ENCODE assay signal across 7 cellular contexts in the genomic region with DNA sequence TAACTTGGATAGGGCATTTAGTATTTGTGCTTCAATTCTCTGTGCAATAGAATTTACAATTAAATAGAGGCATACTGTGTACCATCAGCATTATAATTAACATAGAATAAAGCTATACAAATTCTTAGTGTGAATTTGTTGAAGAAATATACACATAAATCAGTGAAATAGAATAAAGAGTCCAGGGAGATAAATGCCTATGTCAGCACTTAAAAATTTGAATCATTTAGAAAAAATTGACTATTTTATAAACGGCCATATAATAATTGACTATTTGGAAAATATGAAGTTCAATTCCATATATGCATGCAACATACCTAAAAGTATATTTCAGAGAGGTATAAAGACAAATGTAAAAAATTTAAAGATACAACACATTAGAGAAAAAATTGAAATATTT.
"Had no signal": no experiment of that assay in that cellular context is flagged by ENCODE, and none has a peak within 500 bp of the region (broad histone marks: within the 10 kb centered on the region; RNA-seq: fewer than 3 reads in every experiment).

No MANE protein-coding gene starts in this region.

- H3K36me3 Mint-ChIP-seq: IgD-negative memory B cell had no signal

- H3K27ac Mint-ChIP-seq: IgD-negative memory B cell had no signal

- H3K27ac ChIP-seq: HL-60 had no signal

- H3K27me3 Mint-ChIP-seq: IgD-negative memory B cell had no signal

- H3K9me3 Mint-ChIP-seq: H9, IgD-negative memory B cell had no signal

- FAIRE-seq: H54 had no signal

- H3K4me3 Mint-ChIP-seq: H9, IgD-negative memory B cell had no signal

- DNase-seq: GOT3, H9, HCEC 1CT, KG1 had no signal
